Comparison of ENCODE assay signal across 1 cellular context in the genomic region with DNA sequence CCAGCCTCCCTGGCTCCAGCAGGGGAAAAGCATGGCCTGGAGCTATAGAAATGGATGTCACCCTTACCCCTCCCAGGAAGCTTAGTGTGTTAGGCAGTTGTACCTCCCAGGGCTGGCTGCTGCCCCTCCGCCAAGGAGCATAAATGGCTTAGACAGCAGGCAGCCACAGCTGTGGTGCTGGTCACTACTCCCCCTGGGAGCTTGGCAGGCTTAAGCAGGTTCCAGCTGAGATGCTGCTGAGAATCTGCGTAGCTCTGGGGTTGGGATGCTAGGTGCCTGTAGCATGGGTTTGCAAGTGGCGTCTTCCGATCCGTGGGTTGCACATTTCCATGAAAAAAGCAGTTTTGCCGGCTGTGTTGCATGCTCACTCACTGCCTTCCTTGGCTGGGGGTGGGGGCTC.
TF ChIP-seq lines count a peak whose summit lies in the region.

No MANE protein-coding gene starts in this region.

TF ChIP-seq in H1, 55 proteins besides CTCF, POLR2A, EP300 and RAD21:
- TF ChIP-seq CBX8 (IDR thresholded peaks at IDR 0.05; ENCODE audit: borderline replicate concordance, low read depth, low read length) = no peak
- TF ChIP-seq BRCA1 (IDR thresholded peaks at IDR 0.05; ENCODE audit: low read depth, low read length) = no peak
- no peak for TF ChIP-seq CBX5 (IDR thresholded peaks at IDR 0.05; ENCODE audit: low read depth, low read length)
- no peak for TF ChIP-seq SP1 (IDR thresholded peaks at IDR 0.05; ENCODE audit: low read depth, low read length)
- TF ChIP-seq CHD2 (IDR thresholded peaks at IDR 0.05; ENCODE audit: low read length) = no peak
- TF ChIP-seq PHF8 (conservative IDR thresholded peaks at IDR 0.05; ENCODE audit: low read depth, low read length) = no peak
- TF ChIP-seq, protein P1, sequence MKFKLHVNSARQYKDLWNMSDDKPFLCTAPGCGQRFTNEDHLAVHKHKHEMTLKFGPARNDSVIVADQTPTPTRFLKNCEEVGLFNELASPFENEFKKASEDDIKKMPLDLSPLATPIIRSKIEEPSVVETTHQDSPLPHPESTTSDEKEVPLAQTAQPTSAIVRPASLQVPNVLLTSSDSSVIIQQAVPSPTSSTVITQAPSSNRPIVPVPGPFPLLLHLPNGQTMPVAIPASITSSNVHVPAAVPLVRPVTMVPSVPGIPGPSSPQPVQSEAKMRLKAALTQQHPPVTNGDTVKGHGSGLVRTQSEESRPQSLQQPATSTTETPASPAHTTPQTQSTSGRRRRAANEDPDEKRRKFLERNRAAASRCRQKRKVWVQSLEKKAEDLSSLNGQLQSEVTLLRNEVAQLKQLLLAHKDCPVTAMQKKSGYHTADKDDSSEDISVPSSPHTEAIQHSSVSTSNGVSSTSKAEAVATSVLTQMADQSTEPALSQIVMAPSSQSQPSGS (IDR thresholded peaks at IDR 0.05; ENCODE audit: low read length) = no peak
- TF ChIP-seq RBBP5 (IDR thresholded peaks at IDR 0.05; ENCODE audit: borderline replicate concordance, low read depth, low read length) = no peak
- TF ChIP-seq CHD1 (IDR thresholded peaks at IDR 0.05; ENCODE audit: low read depth, low read length) = no peak
- no peak for TF ChIP-seq HDAC6 (IDR thresholded peaks at IDR 0.05; ENCODE audit: low read depth, low read length)
- TF ChIP-seq JUN (IDR thresholded peaks at IDR 0.05; ENCODE audit: low read depth, low read length) = no peak
- TF ChIP-seq GTF2F1 (IDR thresholded peaks at IDR 0.05; ENCODE audit: borderline replicate concordance, low read depth, low read length) = no peak
- no peak for TF ChIP-seq KDM5A (IDR thresholded peaks at IDR 0.05; ENCODE audit: low read length)
- TF ChIP-seq SP2 (IDR thresholded peaks at IDR 0.05; ENCODE audit: low read length) = no peak
- TF ChIP-seq YY1 (IDR thresholded peaks at IDR 0.05; ENCODE audit: low read depth, low read length) = no peak
- no peak for TF ChIP-seq SIX5 (IDR thresholded peaks at IDR 0.05; ENCODE audit: low read depth, low read length)
- no peak for TF ChIP-seq CEBPB (IDR thresholded peaks at IDR 0.05; ENCODE audit: low read depth, low read length)
